Comparison of ENCODE assay signal across 8 cellular contexts in genomic region chr5:174323878-174324281, GRCh38.
DNase-seq lines count a peak whose midpoint lies in the region; ATAC-seq, FAIRE-seq and TF ChIP-seq lines count a peak whose summit lies in the region.

No MANE protein-coding gene starts in this region.

- no peak overlapping the region for H2BK15ac ChIP-seq in neuronal stem cell (ENCODE audit: low read length)

- peaks cover 7 to 30% of the 10 kb centered on the region in 2 experiments; a peak in 3 of 5 replicates for H3K27me3 ChIP-seq in K562 (ENCODE audit: control insufficient read depth in 2 of 2, insufficient read depth in 2 of 2, low read length in 2 of 2)
- H3K27me3 ChIP-seq in neuronal stem cell (ENCODE audit: control insufficient read depth in 3 of 3, insufficient read depth in 3 of 3, low read depth in 1 of 3, low read length in 3 of 3), result no peaks in the 10 kb centered on the region

- H3K36me3 ChIP-seq in K562 (ENCODE audit: control insufficient read depth, insufficient read depth, low read length) (no peaks in the 10 kb centered on the region), neuronal stem cell (replicated peaks in 1 of 2; ENCODE audit: control insufficient read depth in 2 of 2, insufficient read depth in 2 of 2, low read length in 2 of 2) (no peaks in the 10 kb centered on the region)

- no peak overlapping the region for H3K14ac ChIP-seq in neuronal stem cell (ENCODE audit: low read length)

- H3K23ac ChIP-seq in neuronal stem cell (ENCODE audit: low read depth, low read length, poor library complexity), result no peak overlapping the region

- H4K20me1 ChIP-seq in K562 (replicated peaks; ENCODE audit: control insufficient read depth, insufficient read depth, low read length), result peaks cover 8% of the 10 kb centered on the region; the same call in 1 of the 2 replicates

- no peaks in the 10 kb centered on the region for H3K9me1 ChIP-seq in K562 (ENCODE audit: control insufficient read depth, insufficient read depth, low read length)

- ATAC-seq in GM21529 (IDR thresholded peaks at IDR 0.05; ENCODE audit: unreplicated experiment) (peak; percentile 65), K562 (peak; percentile 92), HG03196 (IDR thresholded peaks at IDR 0.05; ENCODE audit: unreplicated experiment) (no peak)

- H3K4me2 ChIP-seq in K562 (ENCODE audit: insufficient read depth, low read length) (no peak overlapping the region), neuronal stem cell (ENCODE audit: insufficient read depth, low read length, poor library complexity, severe bottlenecking) (no peak overlapping the region)

- no peak overlapping the region for H4K8ac ChIP-seq in neuronal stem cell (ENCODE audit: low read depth, low read length)

- H3K9me3 ChIP-seq in K562 (replicated peaks; ENCODE audit: control insufficient read depth, insufficient read depth, low read depth, low read length), result no peaks in the 10 kb centered on the region
- no peaks in the 10 kb centered on the region for H3K9me3 ChIP-seq in neuronal stem cell (replicated peaks in 1 of 2; ENCODE audit: control insufficient read depth in 2 of 2, insufficient read depth in 1 of 2, low read depth in 1 of 2, low read length in 2 of 2)

- H3K79me1 ChIP-seq in neuronal stem cell (ENCODE audit: low read depth, low read length), result no peaks in the 10 kb centered on the region

- 0% methylated on average over 4 of the region's 4 CpGs for WGBS in K562 (ENCODE audit: insufficient coverage, low coverage, missing lambda C conversion rate)
- WGBS in neuronal stem cell (ENCODE audit: extremely low coverage in 2 of 2, insufficient read length in 2 of 2, insufficient replicate concordance in 1 of 2), 2 donors, result no CpG with 5 or more reads among the region's 4 CpGs

- H3K27ac ChIP-seq in K562 (ENCODE audit: extremely low read depth, low read depth, low read length) (no peak overlapping the region), neuronal stem cell (replicated peaks; ENCODE audit: low read length) (no peak overlapping the region)

- no peak for TF ChIP-seq POLR2A in K562 (conservative IDR thresholded peaks at IDR 0.05)

- CTCF ChIA-PET in GM10248 (lab: Yijun Ruan, JAX) (interaction anchor here (1.2 to 4.8 kb wide), 4 partner anchors 12 to 279 kb away, joined by 4 to 42 read pairs (median 9); partner anchors contain the start of gene NSG2), K562 (lab: Yijun Ruan, JAX; ENCODE audit: low intra/inter-chr PET ratio) (no interaction called here)

- no peak overlapping the region for H2BK5ac ChIP-seq in neuronal stem cell (ENCODE audit: low read length)

- TF ChIP-seq RAD21 in K562 (CRISPR knock-in tag; conservative IDR thresholded peaks at IDR 0.05 in 1 of 2, IDR thresholded peaks at IDR 0.05 in 1 of 2), result no peak

- no peak for TF ChIP-seq EP300 in K562 (IDR thresholded peaks at IDR 0.05; ENCODE audit: low read length)

- no peak overlapping the region for H3K18ac ChIP-seq in neuronal stem cell (ENCODE audit: low read length)

- H3K9ac ChIP-seq in K562 (ENCODE audit: insufficient read depth in 1 of 2, low read depth in 2 of 2, low read length in 2 of 2) (no peak overlapping the region), neuronal stem cell (ENCODE audit: low read depth, low read length, poor library complexity) (no peak overlapping the region)

- peak; percentile 58 for FAIRE-seq in K562 (lab: Jason Lieb, UNC)

- no peak overlapping the region for H2BK120ac ChIP-seq in neuronal stem cell (ENCODE audit: low read depth, low read length)

- POLR2A ChIA-PET in GM10248 (lab: Yijun Ruan, JAX), result no interaction called here
- POLR2A ChIA-PET in K562 (lab: Yijun Ruan, JAX), result interaction anchor here (0.6 to 0.7 kb wide), 4 partner anchors 11 to 1620 kb away, joined by 3 read pairs; no protein-coding TSS in a partner anchor

- intact Hi-C loops in K562 (cut with micrococcal nuclease), result no loop called here

- no peaks in the 10 kb centered on the region for H3K79me2 ChIP-seq in K562 (ENCODE audit: control insufficient read depth, insufficient read depth, low read length)

- no peak overlapping the region for H3K4me3 ChIP-seq in K562
- H3K4me3 ChIP-seq in neuronal stem cell (ENCODE audit: low read length in 2 of 2), result no peak overlapping the region

- no peaks in the 10 kb centered on the region for H3K4me1 ChIP-seq in K562 (replicated peaks in 1 of 2; ENCODE audit: control insufficient read depth in 2 of 2, insufficient read depth in 2 of 2, low read length in 2 of 2)
- peaks cover 0 to 14% of the 10 kb centered on the region in 2 donors for H3K4me1 ChIP-seq in neuronal stem cell (ENCODE audit: control insufficient read depth in 2 of 2, insufficient read depth in 1 of 2, low read depth in 1 of 2, low read length in 2 of 2)

- no peak overlapping the region for H3K4ac ChIP-seq in neuronal stem cell (ENCODE audit: low read length)

- DNase-seq in GM10248 (ENCODE audit: extremely low spot score) (peak; percentile 51), NCI-H1105 treated with DMSO at 0.1 percent for 48 hours (lab: John Stamatoyannopoulos, UW) (peak; percentile 61), K562 (ENCODE audit: extremely low read depth in 1 of 4, low spot score in 3 of 4) (peak; percentile 46 to 61 (median 52)), neuronal stem cell (ENCODE audit: low spot score) (peak; percentile 67), NCI-H1694 treated with DMSO at 0.1 percent for 48 hours (lab: John Stamatoyannopoulos, UW) (no peak)
- no peak for DNase-seq in activated naive CD4-positive, alpha-beta T cell treated with anti-CD3 and anti-CD28 coated beads, Interleukin-2, amount 50 U/mL, for 16 hours

- no TSS peak for BruUV-seq in K562 (replicated peaks; lab: Mats Ljungman, UMichigan)

- in situ Hi-C loops in K562 (cut with MboI), result loop anchor here (25.0 kb wide), 1 partner anchor 1612 kb away; no protein-coding TSS in a partner anchor

- H4K91ac ChIP-seq in neuronal stem cell (ENCODE audit: low read depth, low read length, poor library complexity), result no peak overlapping the region

- H2BK12ac ChIP-seq in neuronal stem cell (ENCODE audit: low read length), result no peak overlapping the region

- TF ChIP-seq CTCF in GM10248 (IDR thresholded peaks at IDR 0.05; ENCODE audit: control extremely low read depth, extremely low read depth, low read depth, missing control alignments) (no peak), K562 (IDR thresholded peaks at IDR 0.05 in 2 of 3, conservative IDR thresholded peaks at IDR 0.05 in 1 of 3; ENCODE audit: insufficient read depth in 2 of 3, low read depth in 1 of 3, low read length in 3 of 3) (no peak)

- no peak overlapping the region for H2AFZ ChIP-seq in K562 (ENCODE audit: low read depth, low read length)
- H2AFZ ChIP-seq in neuronal stem cell (ENCODE audit: low read length), result no peak overlapping the region

- no peak overlapping the region for H2AK5ac ChIP-seq in neuronal stem cell (ENCODE audit: low read depth, low read length)

TF ChIP-seq in K562, 482 proteins besides CTCF, POLR2A, EP300 and RAD21 (continues in another document):
- no peak for TF ChIP-seq ID3 (CRISPR knock-in tag; IDR thresholded peaks at IDR 0.05)
- TF ChIP-seq ID3 (tag; IDR thresholded peaks at IDR 0.05), result no peak
- no peak for TF ChIP-seq YBX1 (IDR thresholded peaks at IDR 0.05)
- 0 out of 2 replicates have a peak, but pooled peaks have one; percentile 33 for TF ChIP-seq RAD51 (IDR thresholded peaks at IDR 0.05; ENCODE audit: borderline replicate concordance, low read depth)
- peak; percentile 90 for TF ChIP-seq RFX1 (IDR thresholded peaks at IDR 0.05)
- no peak for TF ChIP-seq CBFB (CRISPR knock-in tag; IDR thresholded peaks at IDR 0.05)
- TF ChIP-seq RBM34 (IDR thresholded peaks at IDR 0.05; ENCODE audit: borderline replicate concordance, insufficient read depth, low read length), result no peak
- TF ChIP-seq JUND (IDR thresholded peaks at IDR 0.05; ENCODE audit: borderline replicate concordance, low read depth, low read length), result peak; percentile 35; the same call in 1 of the 2 replicates
- peak; percentile 56; the same call in 2 of the 3 replicates for TF ChIP-seq JUND (tag; IDR thresholded peaks at IDR 0.05; ENCODE audit: borderline replicate concordance, low read depth, low read length)
- no peak for TF ChIP-seq ATF2 (CRISPR knock-in tag; IDR thresholded peaks at IDR 0.05)
- no peak for TF ChIP-seq ZNF384 (IDR thresholded peaks at IDR 0.05; ENCODE audit: low read depth, low read length)
- TF ChIP-seq ZC3H4 (CRISPR knock-in tag; IDR thresholded peaks at IDR 0.05; ENCODE audit: borderline replicate concordance), result no peak
- peak; percentile 57 for TF ChIP-seq USF1 (CRISPR knock-in tag; IDR thresholded peaks at IDR 0.05)
- TF ChIP-seq ZNF143 (CRISPR knock-in tag; IDR thresholded peaks at IDR 0.05), result peak; percentile 81
- TF ChIP-seq USF2 (CRISPR knock-in tag; IDR thresholded peaks at IDR 0.05), result peak; percentile 76
- no peak for TF ChIP-seq SLC30A9 (CRISPR knock-in tag; IDR thresholded peaks at IDR 0.05)

Comparison
In these comparisons a context has a peak if more than half of its experiments do, and no peak if none do; other contexts are left out.
1. DNase-seq: peak in GM10248 (single experiment), NCI-H1105 treated with DMSO at 0.1 percent for 48 hours (single experiment), K562 (4 of 4) and neuronal stem cell (single experiment); none in activated naive CD4-positive, alpha-beta T cell treated with anti-CD3 and anti-CD28 coated beads, Interleukin-2, amount 50 U/mL, for 16 hours (single experiment) and NCI-H1694 treated with DMSO at 0.1 percent for 48 hours (single experiment).